In the genomic region with DNA sequence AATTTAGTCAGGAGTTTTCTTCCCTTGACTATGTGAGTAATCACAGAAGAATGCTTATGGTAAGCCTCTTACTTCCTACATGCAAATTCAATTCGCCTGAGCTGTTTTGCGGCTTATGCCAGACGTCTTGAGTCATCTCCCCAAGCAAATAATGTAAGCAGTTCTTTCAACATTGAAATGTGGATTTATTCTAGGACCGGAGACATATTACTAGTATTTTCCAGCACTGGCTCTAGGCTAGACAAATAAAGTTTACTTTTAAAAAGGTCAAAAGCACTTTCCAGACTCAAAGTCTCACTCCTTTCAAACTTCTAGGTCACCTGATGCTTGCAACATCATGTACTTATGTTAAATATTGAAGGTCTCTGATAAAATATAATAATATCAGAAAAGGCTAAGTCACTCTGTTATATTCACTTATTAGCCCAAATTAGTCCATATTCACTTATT, we compare ENCODE assay signal across 10 cellular contexts. TPM values are rescaled to one million over a fixed set of nuclear protein-coding genes. Genes with fewer than 3 reads are reported as not detected.
DNase-seq lines count a peak whose midpoint lies in the region; ATAC-seq lines count a peak whose summit lies in the region.
"Had no signal": no experiment of that assay in that cellular context is flagged by ENCODE, and none has a peak within 500 bp of the region (broad histone marks: within the 10 kb centered on the region; RNA-seq: fewer than 3 reads in every experiment).

No MANE protein-coding gene starts in this region.

- H3K9me3 ChIP-seq in T-helper 17 cell (ENCODE audit: control insufficient read depth, low read length, poor library complexity, severe bottlenecking), result no peaks in the 10 kb centered on the region
- H3K9me3 ChIP-seq: right lobe of liver had no signal

- peaks cover 2% of the 10 kb centered on the region for H3K4me1 Mint-ChIP-seq in T-helper 17 cell

- ATAC-seq in GM21390 (IDR thresholded peaks at IDR 0.05; ENCODE audit: unreplicated experiment), result peak; percentile 96
- no peak for ATAC-seq in T-helper 17 cell

- no peak overlapping the region for H3K4me3 Mint-ChIP-seq in T-helper 17 cell

- peak; percentile 100 for DNase-seq in ELR (ENCODE audit: low read depth)
- DNase-seq in HK-2 (ENCODE audit: unreplicated experiment), result peak; percentile 54
- peak; percentile 100 for DNase-seq in amniotic epithelial cell (ENCODE audit: low read depth)
- DNase-seq in kidney tubule cell (ENCODE audit: low spot score), result peak; percentile 99
- no peak for DNase-seq in activated effector memory CD4-positive, alpha-beta T cell treated with anti-CD3 and anti-CD28 coated beads, Interleukin-2, amount 50 U/mL, for 16 hours
- DNase-seq in NCI-H2171 (lab: John Stamatoyannopoulos, UW), result no peak
- DNase-seq in T-helper 17 cell, result no peak
- DNase-seq: right lobe of liver had no signal

- no peak overlapping the region for H3K27ac Mint-ChIP-seq in T-helper 17 cell

- H3K27me3 Mint-ChIP-seq in T-helper 17 cell, result peaks cover 10% of the 10 kb centered on the region

- H3K36me3 Mint-ChIP-seq in T-helper 17 cell (ENCODE audit: low read depth), result no peaks in the 10 kb centered on the region

RNA-seq across cellular contexts. Expression of gene NOX3, which starts 38.1 kb away (rescaled TPM):
- not detected for total RNA-seq in T-helper 17 cell
- total RNA-seq: right lobe of liver; T-helper 2 cell treated with Interferon-gamma antibody and Interleukin-4, amounts not matched to agents 100 ng/mL and 5 ng/mL, for 36 hours had no signal

Comparison
In these comparisons a context has a peak if more than half of its experiments do, and no peak if none do; other contexts are left out.
1. DNase-seq: peak in ELR (single experiment), HK-2 (single experiment), amniotic epithelial cell (single experiment) and kidney tubule cell (single experiment); none in activated effector memory CD4-positive, alpha-beta T cell treated with anti-CD3 and anti-CD28 coated beads, Interleukin-2, amount 50 U/mL, for 16 hours (single experiment), NCI-H2171 (single experiment) and T-helper 17 cell (0 of 3).